Comparison of ENCODE assay signal across 1 cellular context in the genomic region with DNA sequence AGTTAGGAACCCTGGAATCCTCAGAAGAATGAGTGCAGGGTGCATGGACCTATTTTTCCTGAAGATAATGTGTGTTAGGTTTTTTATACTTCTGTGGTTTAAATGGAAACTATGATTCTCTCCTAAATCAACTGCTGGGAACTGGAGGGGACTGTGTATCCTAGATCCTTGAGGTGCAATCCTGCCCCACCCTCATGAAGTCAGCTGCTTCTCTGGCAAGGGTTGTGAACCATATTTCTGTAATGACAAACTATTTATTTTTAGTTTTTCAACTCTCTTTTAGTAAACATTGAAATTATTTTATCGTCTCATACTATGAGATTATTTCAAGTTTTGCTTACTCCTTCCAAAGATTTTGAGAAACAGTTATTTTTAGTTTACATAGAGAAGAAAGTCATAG.
TF ChIP-seq lines count a peak whose summit lies in the region.

No MANE protein-coding gene starts in this region.

TF ChIP-seq in IMR-90, 13 proteins besides CTCF, POLR2A, EP300 and RAD21 (continued from another document):
- TF ChIP-seq SMC3 (IDR thresholded peaks at IDR 0.05; ENCODE audit: low read depth, low read length) (no peak), CHD1 (IDR thresholded peaks at IDR 0.05; ENCODE audit: low read depth, low read length) (no peak), MAZ (IDR thresholded peaks at IDR 0.05; ENCODE audit: borderline replicate concordance, low read depth, low read length) (no peak), FOS (IDR thresholded peaks at IDR 0.05; ENCODE audit: low read depth, low read length) (no peak), BHLHE40 (IDR thresholded peaks at IDR 0.05; ENCODE audit: low read depth, low read length) (no peak), MAFK (IDR thresholded peaks at IDR 0.05; ENCODE audit: low read depth, low read length) (no peak)
- TF ChIP-seq, protein P1, sequence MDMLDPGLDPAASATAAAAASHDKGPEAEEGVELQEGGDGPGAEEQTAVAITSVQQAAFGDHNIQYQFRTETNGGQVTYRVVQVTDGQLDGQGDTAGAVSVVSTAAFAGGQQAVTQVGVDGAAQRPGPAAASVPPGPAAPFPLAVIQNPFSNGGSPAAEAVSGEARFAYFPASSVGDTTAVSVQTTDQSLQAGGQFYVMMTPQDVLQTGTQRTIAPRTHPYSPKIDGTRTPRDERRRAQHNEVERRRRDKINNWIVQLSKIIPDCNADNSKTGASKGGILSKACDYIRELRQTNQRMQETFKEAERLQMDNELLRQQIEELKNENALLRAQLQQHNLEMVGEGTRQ (IDR thresholded peaks at IDR 0.05; ENCODE audit: low read depth, low read length), result no peak
- TF ChIP-seq, protein P2, sequence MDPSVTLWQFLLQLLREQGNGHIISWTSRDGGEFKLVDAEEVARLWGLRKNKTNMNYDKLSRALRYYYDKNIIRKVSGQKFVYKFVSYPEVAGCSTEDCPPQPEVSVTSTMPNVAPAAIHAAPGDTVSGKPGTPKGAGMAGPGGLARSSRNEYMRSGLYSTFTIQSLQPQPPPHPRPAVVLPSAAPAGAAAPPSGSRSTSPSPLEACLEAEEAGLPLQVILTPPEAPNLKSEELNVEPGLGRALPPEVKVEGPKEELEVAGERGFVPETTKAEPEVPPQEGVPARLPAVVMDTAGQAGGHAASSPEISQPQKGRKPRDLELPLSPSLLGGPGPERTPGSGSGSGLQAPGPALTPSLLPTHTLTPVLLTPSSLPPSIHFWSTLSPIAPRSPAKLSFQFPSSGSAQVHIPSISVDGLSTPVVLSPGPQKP (IDR thresholded peaks at IDR 0.05; ENCODE audit: borderline replicate concordance, low read depth, low read length), result no peak
